ENCODE assay signal across 1 cellular context in genomic region chr2:130370490-130370889, GRCh38.
TF ChIP-seq lines count a peak whose summit lies in the region.

No MANE protein-coding gene starts in this region.

TF ChIP-seq in IMR-90, 13 proteins besides CTCF, POLR2A, EP300 and RAD21:
- TF ChIP-seq MXI1 (IDR thresholded peaks at IDR 0.05; ENCODE audit: borderline replicate concordance, low read depth, low read length): no peak
- no peak for TF ChIP-seq ELK1 (IDR thresholded peaks at IDR 0.05; ENCODE audit: borderline replicate concordance, low read depth, low read length)
- no peak for TF ChIP-seq NFE2L2 (IDR thresholded peaks at IDR 0.05; ENCODE audit: low read depth, low read length)
- TF ChIP-seq CHD1 (IDR thresholded peaks at IDR 0.05; ENCODE audit: low read depth, low read length): no peak
- no peak for TF ChIP-seq RCOR1 (IDR thresholded peaks at IDR 0.05; ENCODE audit: insufficient replicate concordance, low read length)
- TF ChIP-seq, protein P1, sequence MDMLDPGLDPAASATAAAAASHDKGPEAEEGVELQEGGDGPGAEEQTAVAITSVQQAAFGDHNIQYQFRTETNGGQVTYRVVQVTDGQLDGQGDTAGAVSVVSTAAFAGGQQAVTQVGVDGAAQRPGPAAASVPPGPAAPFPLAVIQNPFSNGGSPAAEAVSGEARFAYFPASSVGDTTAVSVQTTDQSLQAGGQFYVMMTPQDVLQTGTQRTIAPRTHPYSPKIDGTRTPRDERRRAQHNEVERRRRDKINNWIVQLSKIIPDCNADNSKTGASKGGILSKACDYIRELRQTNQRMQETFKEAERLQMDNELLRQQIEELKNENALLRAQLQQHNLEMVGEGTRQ (IDR thresholded peaks at IDR 0.05; ENCODE audit: low read depth, low read length): no peak
- no peak for TF ChIP-seq SMC3 (IDR thresholded peaks at IDR 0.05; ENCODE audit: low read depth, low read length)
- no peak for TF ChIP-seq BHLHE40 (IDR thresholded peaks at IDR 0.05; ENCODE audit: low read depth, low read length)
- no peak for TF ChIP-seq FOS (IDR thresholded peaks at IDR 0.05; ENCODE audit: low read depth, low read length)
- no peak for TF ChIP-seq MAFK (IDR thresholded peaks at IDR 0.05; ENCODE audit: low read depth, low read length)
- TF ChIP-seq CEBPB (IDR thresholded peaks at IDR 0.05; ENCODE audit: low read depth, low read length): no peak
- no peak for TF ChIP-seq RFX5 (IDR thresholded peaks at IDR 0.05; ENCODE audit: low read depth, low read length)
- TF ChIP-seq MAZ (IDR thresholded peaks at IDR 0.05; ENCODE audit: borderline replicate concordance, low read depth, low read length): no peak
